ENCODE assay signal across 13 cellular contexts in the genomic region with DNA sequence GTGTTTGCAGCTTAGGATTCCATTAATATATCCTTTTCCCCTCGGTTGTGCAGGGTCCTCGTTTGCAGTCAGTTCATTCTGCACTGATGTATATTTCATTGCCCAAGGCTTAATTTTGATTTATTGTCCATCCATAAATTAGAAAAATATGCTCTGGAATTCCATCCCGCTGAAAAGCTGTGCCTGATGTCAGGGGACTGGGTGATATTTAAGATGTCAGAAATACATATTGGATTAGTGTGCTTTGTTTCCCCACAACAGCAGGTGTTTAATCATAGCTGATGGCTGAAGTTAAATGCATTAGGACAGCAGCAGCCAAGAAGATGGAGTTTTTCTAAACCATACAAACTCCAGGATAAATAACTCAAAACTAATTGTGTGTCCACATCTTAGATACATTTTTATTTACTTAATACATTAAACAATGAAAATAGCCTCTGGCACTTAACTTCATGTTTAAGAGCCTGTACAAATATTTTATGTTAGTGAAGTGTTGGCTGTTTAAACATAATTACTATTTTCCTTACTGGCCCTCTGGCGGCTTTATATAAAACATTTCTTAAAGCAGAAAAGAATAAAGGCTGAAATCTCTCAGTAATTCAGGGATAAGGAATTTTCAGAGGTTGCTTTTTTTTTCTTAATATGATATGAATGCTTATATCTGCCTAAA.
DNase-seq lines count a peak whose midpoint lies in the region; ATAC-seq and TF ChIP-seq lines count a peak whose summit lies in the region.
"Had no signal": no experiment of that assay in that cellular context is flagged by ENCODE, and none has a peak within 500 bp of the region (broad histone marks: within the 10 kb centered on the region; RNA-seq: fewer than 3 reads in every experiment).

No MANE protein-coding gene starts in this region.

- H3K27ac ChIP-seq in C4-2B (no peak overlapping the region), dorsolateral prefrontal cortex (peak overlapping the region in 57 of 59 donors; percentile 1 to 92 (median 80)), ascending aorta (no peak overlapping the region)
- H3K27ac ChIP-seq: thyroid gland had no signal

- no peaks in the 10 kb centered on the region for H3K36me3 ChIP-seq in ascending aorta
- H3K36me3 ChIP-seq: thyroid gland had no signal

- no peaks in the 10 kb centered on the region for H3K4me1 ChIP-seq in ascending aorta
- H3K4me1 ChIP-seq: Caco-2, thyroid gland had no signal

- H3K9me3 ChIP-seq in ascending aorta = no peaks in the 10 kb centered on the region
- H3K9me3 ChIP-seq: Caco-2, thyroid gland had no signal

- intact Hi-C loops in dorsolateral prefrontal cortex (cut with DNase I) = no loop called here
- intact Hi-C loops in ascending aorta (cut with DNase I) = no loop called here

- H3K4me3 ChIP-seq in dorsolateral prefrontal cortex (no peak overlapping the region), ascending aorta (no peak overlapping the region)
- H3K4me3 ChIP-seq: thyroid gland had no signal

- ATAC-seq in HG02610 (IDR thresholded peaks at IDR 0.05; ENCODE audit: unreplicated experiment) = no peak
- no peak for ATAC-seq in HG03457 (IDR thresholded peaks at IDR 0.05; ENCODE audit: unreplicated experiment)
- ATAC-seq: right cardiac atrium had no signal

- DNase-seq in NCI-H1105 (lab: John Stamatoyannopoulos, UW) (peak; percentile 11), NCI-H748 (lab: John Stamatoyannopoulos, UW; ENCODE audit: unreplicated experiment) (peak; percentile 91), dorsolateral prefrontal cortex (no peak), ascending aorta (ENCODE audit: low spot score in 2 of 2) (no peak)
- DNase-seq in activated CD4-positive, alpha-beta T cell treated with anti-CD3 and anti-CD28 coated beads for 48 hours = no peak
- DNase-seq: activated CD4-positive, alpha-beta memory T cell treated with anti-CD3 and anti-CD28 coated beads, Interleukin-2, amount 10 ng/mL, durations not matched to agents 7 days and 5 days; cerebellar nuclear complex; right cardiac atrium; thyroid gland had no signal

- H3K27me3 ChIP-seq in dorsolateral prefrontal cortex (peaks cover 0 to 8% (median 0%) of the 10 kb centered on the region in 45 donors), ascending aorta (no peaks in the 10 kb centered on the region)
- H3K27me3 ChIP-seq: thyroid gland had no signal

- peak; percentile 61 for TF ChIP-seq CTCF in C4-2B (conservative IDR thresholded peaks at IDR 0.05)
- no peak for TF ChIP-seq CTCF in dorsolateral prefrontal cortex (IDR thresholded peaks at IDR 0.05 in 54 of 56, conservative IDR thresholded peaks at IDR 0.05 in 2 of 56; ENCODE audit: low read depth in 1 of 56, partially characterized antibody in 56 of 56)
- no peak for TF ChIP-seq CTCF in ascending aorta (IDR thresholded peaks at IDR 0.05)

Comparison
In these comparisons a context has a peak if more than half of its experiments do, and no peak if none do; other contexts are left out.
1. H3K27ac ChIP-seq: peak in dorsolateral prefrontal cortex (57 of 59); none in C4-2B (single experiment) and ascending aorta (0 of 2).
2. DNase-seq: peak in NCI-H1105 (single experiment) and NCI-H748 (single experiment); none in dorsolateral prefrontal cortex (0 of 10), ascending aorta (0 of 2) and activated CD4-positive, alpha-beta T cell treated with anti-CD3 and anti-CD28 coated beads for 48 hours (single experiment).